15 cellular contexts compared by ENCODE assay signal in genomic region chr18:54880706-54881105, GRCh38. TPM values are rescaled to one million over a fixed set of nuclear protein-coding genes. Genes with fewer than 3 reads are reported as not detected.
DNase-seq lines count a peak whose midpoint lies in the region; TF ChIP-seq lines count a peak whose summit lies in the region.
"Had no signal": no experiment of that assay in that cellular context is flagged by ENCODE, and none has a peak within 500 bp of the region (broad histone marks: within the 10 kb centered on the region; RNA-seq: fewer than 3 reads in every experiment).

No MANE protein-coding gene starts in this region.

- H3K14ac ChIP-seq in mesenchymal stem cell (ENCODE audit: low read length in 2 of 2): no peak overlapping the region

- H2BK5ac ChIP-seq in mesenchymal stem cell (ENCODE audit: low read depth, low read length, poor library complexity, severe bottlenecking): no peak overlapping the region

- H3K4me3 ChIP-seq in endodermal cell (ENCODE audit: low read length) (no peak overlapping the region), mesenchymal stem cell (ENCODE audit: insufficient read depth in 1 of 2, low read depth in 1 of 2, low read length in 2 of 2) (no peak overlapping the region)
- H3K4me3 ChIP-seq: SJSA1 had no signal

- no peak overlapping the region for H3K18ac ChIP-seq in mesenchymal stem cell (ENCODE audit: low read depth in 1 of 2, low read length in 2 of 2)

- DNase-seq in DMS53 treated with DMSO at 0.1 percent for 48 hours (lab: John Stamatoyannopoulos, UW; ENCODE audit: unreplicated experiment): peak; percentile 50
- peak; percentile 50 for DNase-seq in M059J (ENCODE audit: low read depth)
- peak; percentile 55 for DNase-seq in endodermal cell
- peak; percentile 96 for DNase-seq in mesenchymal stem cell
- no peak for DNase-seq in ACHN
- no peak for DNase-seq in stimulated activated naive CD4-positive, alpha-beta T cell (lab: John Stamatoyannopoulos, UW)
- no peak for DNase-seq in stimulated activated CD4-positive, alpha-beta T cell treated with anti-CD3 and anti-CD28 coated beads, Interleukin-1b, Interleukin-23, amount 100 ng/mL, for 48 hours
- DNase-seq in KG1 (lab: John Stamatoyannopoulos, UW): no peak
- DNase-seq: C1 segment of cervical spinal cord; NCI-H524; nephron progenitor cell; stimulated activated CD4-positive, alpha-beta T cell treated with anti-CD3 and anti-CD28 coated beads, Interleukin-12 subunit alpha, Interleukin-12 subunit beta, amount 100 ng/mL, for 4 hours had no signal

- H3K4me2 ChIP-seq in mesenchymal stem cell (ENCODE audit: low read length, poor library complexity, severe bottlenecking): no peak overlapping the region

- peak overlapping the region; percentile 4 for H3K27ac Mint-ChIP-seq in endodermal cell
- H3K27ac Mint-ChIP-seq: nephron progenitor cell, WTC11 had no signal

- H3K9ac ChIP-seq in endodermal cell (ENCODE audit: extremely low read depth, low read length, poor library complexity, severe bottlenecking) (peak overlapping the region; percentile 28), mesenchymal stem cell (ENCODE audit: low read length) (peak overlapping the region; percentile 5)

- in situ Hi-C loops in ACHN (cut with HindIII; ENCODE audit: low pct_ligation_motif_present, low pct_unique_long_range_greater_than_20kb, low sequenced_read_pairs): no loop called here

- no peak for TF ChIP-seq CTCF in endodermal cell (conservative IDR thresholded peaks at IDR 0.05)

- H4K8ac ChIP-seq in mesenchymal stem cell (ENCODE audit: low read length): no peak overlapping the region

- H3K4me3 Mint-ChIP-seq in endodermal cell: no peak overlapping the region
- H3K4me3 Mint-ChIP-seq: nephron progenitor cell, WTC11 had no signal

- H3K27me3 Mint-ChIP-seq in endodermal cell (ENCODE audit: insufficient read depth): peaks cover 3% of the 10 kb centered on the region

- H3K79me1 ChIP-seq in mesenchymal stem cell (replicated peaks; ENCODE audit: low read length, poor library complexity, severe bottlenecking): no peaks in the 10 kb centered on the region

- H4K91ac ChIP-seq in mesenchymal stem cell (ENCODE audit: low read length): no peak overlapping the region

- no peaks in the 10 kb centered on the region for H3K36me3 ChIP-seq in endodermal cell (ENCODE audit: control insufficient read depth, insufficient read depth, low read length)
- H3K36me3 ChIP-seq in mesenchymal stem cell (ENCODE audit: control insufficient read depth in 1 of 2, insufficient read depth in 2 of 2, low read depth in 1 of 2, low read length in 2 of 2): no peaks in the 10 kb centered on the region
- H3K36me3 ChIP-seq: SJSA1 had no signal

- H3K23ac ChIP-seq in mesenchymal stem cell (ENCODE audit: low read length in 2 of 2): no peak overlapping the region

- H2BK120ac ChIP-seq in mesenchymal stem cell (ENCODE audit: low read depth, low read length): no peak overlapping the region

- no peak overlapping the region for H2BK12ac ChIP-seq in mesenchymal stem cell (ENCODE audit: low read length in 2 of 2)

- no peak overlapping the region for H2AFZ ChIP-seq in mesenchymal stem cell (ENCODE audit: low read depth, low read length)

- peaks cover 10% of the 10 kb centered on the region for H3K9me3 Mint-ChIP-seq in endodermal cell

- WGBS in endodermal cell (ENCODE audit: insufficient coverage in 1 of 2, insufficient read length in 1 of 2), 2 experiments: 85% methylated on average over 1 of the region's 1 CpG; no CpG with 5 or more reads in 1 of the 2 experiments
- WGBS in mesenchymal stem cell: 27% methylated on average over 1 of the region's 1 CpG

- peaks cover 23% of the 10 kb centered on the region for H3K4me1 ChIP-seq in endodermal cell (ENCODE audit: control insufficient read depth, insufficient read depth, low read length)
- H3K4me1 ChIP-seq in mesenchymal stem cell (ENCODE audit: control insufficient read depth, insufficient read depth, low read depth, low read length): no peaks in the 10 kb centered on the region
- H3K4me1 ChIP-seq: SJSA1 had no signal

- H3K27me3 ChIP-seq in endodermal cell (ENCODE audit: control insufficient read depth, insufficient read depth, low read length, poor library complexity, severe bottlenecking): no peaks in the 10 kb centered on the region
- H3K27me3 ChIP-seq in mesenchymal stem cell (ENCODE audit: control insufficient read depth in 1 of 2, insufficient read depth in 1 of 2, low read length in 2 of 2): no peaks in the 10 kb centered on the region
- H3K27me3 ChIP-seq: SJSA1 had no signal

- H3K27ac ChIP-seq in endodermal cell (ENCODE audit: low read depth, low read length) (peak overlapping the region; percentile 21), mesenchymal stem cell (ENCODE audit: low read length, poor library complexity, severe bottlenecking) (no peak overlapping the region)
- H3K27ac ChIP-seq: SJSA1 had no signal

- no peak overlapping the region for H3K4ac ChIP-seq in mesenchymal stem cell (ENCODE audit: low read depth in 1 of 2, low read length in 2 of 2)

- H2AK5ac ChIP-seq in mesenchymal stem cell (ENCODE audit: low read length, severe bottlenecking): no peak overlapping the region

- no peaks in the 10 kb centered on the region for H3K9me3 ChIP-seq in endodermal cell (ENCODE audit: control insufficient read depth, low read length)
- no peaks in the 10 kb centered on the region for H3K9me3 ChIP-seq in mesenchymal stem cell (ENCODE audit: control insufficient read depth, low read length)
- H3K9me3 ChIP-seq: SJSA1 had no signal

- H3K4me1 Mint-ChIP-seq in endodermal cell: peaks cover 43% of the 10 kb centered on the region

- no peaks in the 10 kb centered on the region for H3K36me3 Mint-ChIP-seq in endodermal cell (ENCODE audit: low read depth)
- H3K36me3 Mint-ChIP-seq: WTC11 had no signal

- H2BK15ac ChIP-seq in mesenchymal stem cell (ENCODE audit: low read depth, poor library complexity, severe bottlenecking): no peak overlapping the region

RNA-seq across cellular contexts. Expression of gene RAB27B, which starts 52.4 kb away (rescaled TPM):
- total RNA-seq in M059J (2014; rRNA removed; shearing (Covaris generic)): 13.8 and 15.7 TPM in 2 replicates
- under 1 TPM; 0.40 to 0.99 TPM for total RNA-seq in endodermal cell
- polyA plus RNA-seq in endodermal cell (2013, experiment 1 of 2): 0.25 TPM
- polyA plus RNA-seq in endodermal cell (2013, experiment 2 of 2): 0.29 TPM
- polyA plus RNA-seq in mesenchymal stem cell (2013, experiment 1 of 2): 122 TPM
- polyA plus RNA-seq in mesenchymal stem cell (2013, experiment 2 of 2): 127 TPM
- total RNA-seq: endothelial cell of umbilical vein had no signal
- polyA plus RNA-seq: endothelial cell of umbilical vein had no signal

Comparison
In these comparisons a context has a peak if more than half of its experiments do, and no peak if none do; other contexts are left out.
1. DNase-seq: peak in DMS53 treated with DMSO at 0.1 percent for 48 hours (single experiment), M059J (single experiment), endodermal cell (single experiment) and mesenchymal stem cell (single experiment); none in ACHN (single experiment), stimulated activated naive CD4-positive, alpha-beta T cell (0 of 6), stimulated activated CD4-positive, alpha-beta T cell treated with anti-CD3 and anti-CD28 coated beads, Interleukin-1b, Interleukin-23, amount 100 ng/mL, for 48 hours (single experiment) and KG1 (single experiment).